ENCODE assay signal across 26 cellular contexts in genomic region chr3:196454935-196455334, GRCh38. TPM values are rescaled to one million over a fixed set of nuclear protein-coding genes. Genes with fewer than 3 reads are reported as not detected.
DNase-seq lines count a peak whose midpoint lies in the region; ATAC-seq and TF ChIP-seq lines count a peak whose summit lies in the region.
"Had no signal": no experiment of that assay in that cellular context is flagged by ENCODE, and none has a peak within 500 bp of the region (broad histone marks: within the 10 kb centered on the region; RNA-seq: fewer than 3 reads in every experiment).

No MANE protein-coding gene starts in this region.

- no peak for TF ChIP-seq CTCF in foreskin fibroblast (IDR thresholded peaks at IDR 0.05; ENCODE audit: low read depth, low read length)

- peaks cover 2% of the 10 kb centered on the region for H3K4me1 Mint-ChIP-seq in activated naive CD4-positive, alpha-beta T cell treated with anti-CD3 and anti-CD28 coated beads, Interleukin-2, amount 10 ng/mL, durations not matched to agents 7 days and 5 days
- H3K4me1 Mint-ChIP-seq: GM23338; stimulated activated naive B cell treated with anti-CD40 and anti-IgM and Interleukin-4, amounts not matched to agents 10 μg/mL and 1 μg/mL and 100 μg/mL, for 72 hours had no signal

- no peaks in the 10 kb centered on the region for H3K36me3 Mint-ChIP-seq in activated naive CD4-positive, alpha-beta T cell treated with anti-CD3 and anti-CD28 coated beads, Interleukin-2, amount 10 ng/mL, durations not matched to agents 7 days and 5 days
- H3K36me3 Mint-ChIP-seq: activated naive CD4-positive, alpha-beta T cell treated with anti-CD3 and anti-CD28 coated beads, Interleukin-2, amount 50 U/mL, for 24 hours; naive B cell had no signal

- H3K9ac ChIP-seq in skeletal muscle tissue (ENCODE audit: low read depth in 1 of 3, low read length in 3 of 3): no peak overlapping the region

- H3K4me1 ChIP-seq in skeletal muscle tissue (ENCODE audit: control insufficient read depth in 3 of 3, insufficient read depth in 3 of 3, low read length in 3 of 3): peaks cover 3 to 6% (median 5%) of the 10 kb centered on the region in 3 donors
- H3K4me1 ChIP-seq: A549, body of pancreas had no signal

- H3K27ac Mint-ChIP-seq in activated naive CD4-positive, alpha-beta T cell treated with anti-CD3 and anti-CD28 coated beads, Interleukin-2, amount 10 ng/mL, durations not matched to agents 7 days and 5 days: no peak overlapping the region
- H3K27ac Mint-ChIP-seq: activated naive CD4-positive, alpha-beta T cell treated with anti-CD3 and anti-CD28 coated beads, Interleukin-2, amount 50 U/mL, for 24 hours; activated T-cell treated with anti-CD3 and anti-CD28 coated beads, Interleukin-2, amount 50 U/mL, for 72 hours; GM23338; IgD-negative memory B cell; stimulated activated naive B cell treated with anti-CD40 and anti-IgM and Interleukin-4, amounts not matched to agents 10 μg/mL and 1 μg/mL and 100 μg/mL, for 72 hours had no signal

- peak overlapping the region; percentile 54 for H3K27ac ChIP-seq in skeletal muscle tissue (ENCODE audit: low read depth, low read length)
- H3K27ac ChIP-seq: A549, body of pancreas, coronary artery, thoracic aorta had no signal

- no peaks in the 10 kb centered on the region for H3K27me3 ChIP-seq in skeletal muscle tissue (ENCODE audit: control insufficient read depth in 3 of 3, insufficient read depth in 3 of 3, low read length in 3 of 3)
- H3K27me3 ChIP-seq: body of pancreas had no signal

- peaks cover 0 to 4% (median 2%) of the 10 kb centered on the region in 3 donors for H3K36me3 ChIP-seq in skeletal muscle tissue (ENCODE audit: control insufficient read depth in 3 of 3, insufficient read depth in 3 of 3, low read length in 3 of 3)
- H3K36me3 ChIP-seq: thoracic aorta had no signal

- no peak overlapping the region for H3K4me3 Mint-ChIP-seq in activated naive CD4-positive, alpha-beta T cell treated with anti-CD3 and anti-CD28 coated beads, Interleukin-2, amount 10 ng/mL, durations not matched to agents 7 days and 5 days
- H3K4me3 Mint-ChIP-seq: activated naive CD4-positive, alpha-beta T cell treated with anti-CD3 and anti-CD28 coated beads, Interleukin-2, amount 50 U/mL, for 24 hours; activated T-cell treated with anti-CD3 and anti-CD28 coated beads, Interleukin-2, amount 50 U/mL, for 72 hours; CD14-positive monocyte; GM23338; IgD-negative memory B cell; naive B cell; stimulated activated naive B cell treated with anti-CD40 and anti-IgM and Interleukin-4, amounts not matched to agents 10 μg/mL and 1 μg/mL and 100 μg/mL, for 72 hours had no signal

- peak; percentile 46 for ATAC-seq in Right ventricle myocardium inferior
- ATAC-seq: A549; body of pancreas; GM23338; sciatic nerve; stimulated activated naive B cell treated with anti-CD40 and anti-IgM and Interleukin-4, amounts not matched to agents 10 μg/mL and 1 μg/mL and 100 μg/mL, for 72 hours had no signal

- H3K9me3 Mint-ChIP-seq in activated naive CD4-positive, alpha-beta T cell treated with anti-CD3 and anti-CD28 coated beads, Interleukin-2, amount 10 ng/mL, durations not matched to agents 7 days and 5 days: no peaks in the 10 kb centered on the region
- H3K9me3 Mint-ChIP-seq: activated naive CD4-positive, alpha-beta T cell treated with anti-CD3 and anti-CD28 coated beads, Interleukin-2, amount 50 U/mL, for 24 hours; activated T-cell treated with anti-CD3 and anti-CD28 coated beads, Interleukin-2, amount 50 U/mL, for 72 hours; CD14-positive monocyte; GM23338; IgD-negative memory B cell; naive B cell; stimulated activated naive B cell treated with anti-CD40 and anti-IgM and Interleukin-4, amounts not matched to agents 10 μg/mL and 1 μg/mL and 100 μg/mL, for 72 hours had no signal

- no peaks in the 10 kb centered on the region for H3K27me3 Mint-ChIP-seq in activated naive CD4-positive, alpha-beta T cell treated with anti-CD3 and anti-CD28 coated beads, Interleukin-2, amount 10 ng/mL, durations not matched to agents 7 days and 5 days
- H3K27me3 Mint-ChIP-seq: activated naive CD4-positive, alpha-beta T cell treated with anti-CD3 and anti-CD28 coated beads, Interleukin-2, amount 50 U/mL, for 24 hours; IgD-negative memory B cell; naive B cell; stimulated activated naive B cell treated with anti-CD40 and anti-IgM and Interleukin-4, amounts not matched to agents 10 μg/mL and 1 μg/mL and 100 μg/mL, for 72 hours had no signal

- DNase-seq in Right ventricle myocardium inferior (ENCODE audit: missing footprints) (no peak), cardiac septum (ENCODE audit: low spot score) (no peak), amniotic epithelial cell (ENCODE audit: low read depth) (peak; percentile 16), foreskin fibroblast (peak; percentile 20 to 30), iPS-NIHi11 (ENCODE audit: low spot score) (no peak), COR-L47 (lab: John Stamatoyannopoulos, UW) (no peak)
- no peak for DNase-seq in activated naive CD4-positive, alpha-beta T cell treated with anti-CD3 and anti-CD28 coated beads, Interleukin-2, amount 10 ng/mL, durations not matched to agents 7 days and 5 days
- DNase-seq: activated CD4-positive, CD25-positive, alpha-beta regulatory T cell treated with anti-CD3 and anti-CD28 coated beads, Interleukin-2, amount 50 U/mL, for 72 hours; activated T-cell treated with anti-CD3 and anti-CD28 coated beads, Interleukin-2, amount 50 U/mL, for 72 hours; body of pancreas; foreskin melanocyte; GF-D8; naive B cell; NCI-H187; NCI-H226; NCI-H82; stimulated activated naive B cell treated with anti-CD40 and anti-IgM and Interleukin-4, amounts not matched to agents 10 μg/mL and 1 μg/mL and 100 μg/mL, for 72 hours had no signal

- no peak overlapping the region for H3K4me3 ChIP-seq in foreskin fibroblast (ENCODE audit: low read depth in 1 of 2, low read length in 2 of 2)
- no peak overlapping the region for H3K4me3 ChIP-seq in skeletal muscle tissue (ENCODE audit: low read length in 3 of 3)
- H3K4me3 ChIP-seq: A549, body of pancreas, coronary artery, GM23338, thoracic aorta had no signal

- CTCF ChIA-PET in activated naive CD4-positive, alpha-beta T cell treated with anti-CD3 and anti-CD28 coated beads, Interleukin-2, amount 10 ng/mL, durations not matched to agents 7 days and 5 days (lab: Charles Lee): no interaction called here

- intact Hi-C loops in Right ventricle myocardium inferior (cut with DNase I) (no loop called here), cardiac septum (cut with DNase I) (no loop called here)

- H3K9me3 ChIP-seq in skeletal muscle tissue (ENCODE audit: control insufficient read depth in 3 of 3, low read length in 3 of 3): no peaks in the 10 kb centered on the region
- H3K9me3 ChIP-seq: A549, body of pancreas, thoracic aorta had no signal

RNA-seq across cellular contexts. Expression of gene UBXN7, which starts 22.7 kb away (rescaled TPM):
- total RNA-seq in Right ventricle myocardium inferior: 31.1 TPM
- 30.1 TPM for total RNA-seq in cardiac septum
- 26.1 TPM for total RNA-seq in skeletal muscle tissue

RNA-seq across cellular contexts. Expression of gene RNF168, which starts 48.6 kb away (rescaled TPM):
- 21.9 TPM for total RNA-seq in Right ventricle myocardium inferior
- 21.8 TPM for total RNA-seq in cardiac septum
- total RNA-seq in skeletal muscle tissue: 12.0 TPM

Comparison
In these comparisons a context has a peak if more than half of its experiments do, and no peak if none do; other contexts are left out.
1. DNase-seq: peak in amniotic epithelial cell (single experiment) and foreskin fibroblast (2 of 2); none in Right ventricle myocardium inferior (single experiment), cardiac septum (single experiment), iPS-NIHi11 (single experiment), COR-L47 (single experiment) and activated naive CD4-positive, alpha-beta T cell treated with anti-CD3 and anti-CD28 coated beads, Interleukin-2, amount 10 ng/mL, durations not matched to agents 7 days and 5 days (single experiment).